2 cellular contexts compared by ENCODE assay signal in genomic region chr9:87592554-87593394, GRCh38.
TF ChIP-seq lines count a peak whose summit lies in the region.

No MANE protein-coding gene starts in this region.

TF ChIP-seq in HEK293, 187 proteins besides CTCF, POLR2A, EP300 and RAD21 (continued from another document and continues in another):
- TF ChIP-seq PRDM2 (tag by site-specific recombination; IDR thresholded peaks at IDR 0.05; ENCODE audit: borderline replicate concordance) (no peak), ZNF398 (tag by site-specific recombination; IDR thresholded peaks at IDR 0.05) (peak; percentile 90), ZNF416 (tag by site-specific recombination; IDR thresholded peaks at IDR 0.05) (no peak), ZNF311 (tag by site-specific recombination; IDR thresholded peaks at IDR 0.05; ENCODE audit: borderline replicate concordance) (no peak), ZNF23 (tag by site-specific recombination; IDR thresholded peaks at IDR 0.05; ENCODE audit: borderline replicate concordance) (no peak), KLF16 (tag by site-specific recombination; IDR thresholded peaks at IDR 0.05) (peak; percentile 57; the same call in 1 of the 2 replicates), YY2 (tag by site-specific recombination; IDR thresholded peaks at IDR 0.05) (no peak), ZNF223 (tag by site-specific recombination; IDR thresholded peaks at IDR 0.05) (no peak), PRDM10 (tag by site-specific recombination; IDR thresholded peaks at IDR 0.05) (peak; percentile 82), ZNF394 (tag by site-specific recombination; IDR thresholded peaks at IDR 0.05; ENCODE audit: borderline replicate concordance) (peak; percentile 39; the same call in 1 of the 2 replicates), ZNF426 (tag by site-specific recombination; IDR thresholded peaks at IDR 0.05) (no peak), HOXC10 (CRISPR knock-in tag; IDR thresholded peaks at IDR 0.05) (no peak), SP3 (tag by site-specific recombination; IDR thresholded peaks at IDR 0.05) (no peak), ZNF184 (tag by site-specific recombination; IDR thresholded peaks at IDR 0.05) (no peak), ZNF623 (tag by site-specific recombination; IDR thresholded peaks at IDR 0.05) (no peak), ZNF791 (tag by site-specific recombination; IDR thresholded peaks at IDR 0.05) (no peak), ZNF366 (tag by site-specific recombination; conservative IDR thresholded peaks at IDR 0.05) (peak; percentile 74), HOXD13 (CRISPR knock-in tag; IDR thresholded peaks at IDR 0.05; ENCODE audit: borderline replicate concordance) (no peak), ZIC2 (tag by site-specific recombination; IDR thresholded peaks at IDR 0.05) (peak; percentile 69)

TF ChIP-seq in K562, 482 proteins besides CTCF, POLR2A, EP300 and RAD21 (continued from another document and continues in another):
- TF ChIP-seq ZNF277 (CRISPR knock-in tag; IDR thresholded peaks at IDR 0.05; ENCODE audit: borderline replicate concordance) (no peak), TAL1 (IDR thresholded peaks at IDR 0.05) (peak; percentile 38; the same call in 1 of the 2 replicates), NEUROD1 (IDR thresholded peaks at IDR 0.05; ENCODE audit: borderline replicate concordance, low read depth, low read length, partially characterized antibody) (no peak), CTBP1 (IDR thresholded peaks at IDR 0.05; ENCODE audit: borderline replicate concordance) (peak; percentile 54; the same call in 1 of the 2 replicates), VEZF1 (CRISPR knock-in tag; IDR thresholded peaks at IDR 0.05) (0 out of 2 replicates have a peak, but pooled peaks have one; percentile 19), JUND (IDR thresholded peaks at IDR 0.05; ENCODE audit: borderline replicate concordance, low read depth, low read length) (peak; percentile 64), JUND (tag; IDR thresholded peaks at IDR 0.05; ENCODE audit: borderline replicate concordance, low read depth, low read length) (peak; percentile 56; the same call in 1 of the 3 replicates), ATF3 (IDR thresholded peaks at IDR 0.05) (peak; percentile 52; the same call in 1 of the 2 replicates), ATF3 (CRISPR knock-in tag; conservative IDR thresholded peaks at IDR 0.05) (no peak), GATAD2A (IDR thresholded peaks at IDR 0.05) (no peak), PTRF (tag; IDR thresholded peaks at IDR 0.05) (no peak), ZNF3 (CRISPR knock-in tag; IDR thresholded peaks at IDR 0.05) (no peak), TARDBP (IDR thresholded peaks at IDR 0.05) (no peak), GMEB1 (CRISPR knock-in tag; IDR thresholded peaks at IDR 0.05) (no peak), ATF7 (IDR thresholded peaks at IDR 0.05) (peak; percentile 53; the same call in 1 of the 2 replicates), STAT5B (CRISPR knock-in tag; IDR thresholded peaks at IDR 0.05) (no peak), NR1H2 (CRISPR knock-in tag; IDR thresholded peaks at IDR 0.05) (no peak), GABPA (tag; conservative IDR thresholded peaks at IDR 0.05; ENCODE audit: low read depth) (no peak), ZFX (CRISPR knock-in tag; IDR thresholded peaks at IDR 0.05) (no peak), RCOR1 (IDR thresholded peaks at IDR 0.05; ENCODE audit: borderline replicate concordance in 1 of 2, low read depth in 2 of 2, low read length in 2 of 2) (peak in 1 of 2 experiments; percentile 32; a peak in 1 of 4 replicates), SIN3A (IDR thresholded peaks at IDR 0.05; ENCODE audit: borderline replicate concordance in 2 of 2, control insufficient read depth in 1 of 2, low read depth in 2 of 2, low read length in 2 of 2) (no peak), TEAD2 (tag; IDR thresholded peaks at IDR 0.05) (no peak), TCF7 (IDR thresholded peaks at IDR 0.05; ENCODE audit: borderline replicate concordance) (no peak), SMC3 (conservative IDR thresholded peaks at IDR 0.05; ENCODE audit: insufficient read depth, low read depth, low read length) (no peak), TRIM28 (IDR thresholded peaks at IDR 0.05) (no peak), RUNX1 (IDR thresholded peaks at IDR 0.05; ENCODE audit: low read depth) (no peak), HCFC1 (IDR thresholded peaks at IDR 0.05; ENCODE audit: low read depth, low read length) (no peak), NRF1 (conservative IDR thresholded peaks at IDR 0.05 in 1 of 2, IDR thresholded peaks at IDR 0.05 in 1 of 2) (0 out of 4 replicates have a peak, but pooled peaks of 1 of the 2 experiments have one; percentile 6), XRCC4 (IDR thresholded peaks at IDR 0.05; ENCODE audit: extremely low read depth, insufficient read depth, insufficient read length) (no peak), HEY1 (CRISPR knock-in tag; IDR thresholded peaks at IDR 0.05; ENCODE audit: borderline replicate concordance) (no peak), FOXM1 (IDR thresholded peaks at IDR 0.05; ENCODE audit: low read depth) (no peak), FOXM1 (CRISPR knock-in tag; IDR thresholded peaks at IDR 0.05; ENCODE audit: low read depth) (no peak), ZHX1 (conservative IDR thresholded peaks at IDR 0.05; ENCODE audit: low read length) (no peak), MCM2 (IDR thresholded peaks at IDR 0.05; ENCODE audit: low read depth) (no peak), CHD2 (IDR thresholded peaks at IDR 0.05; ENCODE audit: low read depth, low read length) (peak; percentile 50; the same call in 1 of the 2 replicates), BMI1 (IDR thresholded peaks at IDR 0.05; ENCODE audit: low read length) (no peak), ZNF785 (CRISPR knock-in tag; IDR thresholded peaks at IDR 0.05) (no peak), ZNF408 (CRISPR knock-in tag; IDR thresholded peaks at IDR 0.05; ENCODE audit: low read depth) (no peak), HDGF (IDR thresholded peaks at IDR 0.05) (no peak), TAF15 (IDR thresholded peaks at IDR 0.05; ENCODE audit: low read depth, low read length) (no peak), TEAD4 (IDR thresholded peaks at IDR 0.05; ENCODE audit: low read length) (peak; percentile 58), TEAD4 (CRISPR knock-in tag; IDR thresholded peaks at IDR 0.05; ENCODE audit: borderline replicate concordance) (no peak), ZNF253 (CRISPR knock-in tag; conservative IDR thresholded peaks at IDR 0.05) (no peak), POLR2AphosphoS5 (IDR thresholded peaks at IDR 0.05; ENCODE audit: control insufficient read depth, insufficient read depth, low read depth, low read length) (no peak), ZNF655 (CRISPR knock-in tag; IDR thresholded peaks at IDR 0.05) (no peak), MTA1 (IDR thresholded peaks at IDR 0.05; ENCODE audit: borderline replicate concordance) (no peak), KDM4B (IDR thresholded peaks at IDR 0.05; ENCODE audit: borderline replicate concordance in 2 of 2, low read depth in 1 of 2) (no peak), PHF20 (IDR thresholded peaks at IDR 0.05; ENCODE audit: partially characterized antibody) (no peak), ELF2 (CRISPR knock-in tag; IDR thresholded peaks at IDR 0.05) (no peak), DNMT1 (IDR thresholded peaks at IDR 0.05) (no peak), DPF2 (IDR thresholded peaks at IDR 0.05) (peak; percentile 58; the same call in 1 of the 2 replicates), PML (IDR thresholded peaks at IDR 0.05; ENCODE audit: low read length) (no peak), KLF13 (tag; IDR thresholded peaks at IDR 0.05; ENCODE audit: borderline replicate concordance, low read depth) (no peak), CBX8 (IDR thresholded peaks at IDR 0.05; ENCODE audit: borderline replicate concordance, extremely low read depth, low read depth, low read length, poor library complexity, severe bottlenecking) (no peak), LCOR (CRISPR knock-in tag; IDR thresholded peaks at IDR 0.05) (no peak), MYC (IDR thresholded peaks at IDR 0.05; ENCODE audit: low read depth, low read length) (peak; percentile 82), MYC (CRISPR knock-in tag; IDR thresholded peaks at IDR 0.05; ENCODE audit: borderline replicate concordance, low read depth) (no peak), ZNF140 (CRISPR knock-in tag; IDR thresholded peaks at IDR 0.05) (no peak), FOXK1 (CRISPR knock-in tag; IDR thresholded peaks at IDR 0.05; ENCODE audit: borderline replicate concordance) (no peak), ZNF224 (CRISPR knock-in tag; IDR thresholded peaks at IDR 0.05) (no peak), E2F4 (CRISPR knock-in tag; IDR thresholded peaks at IDR 0.05; ENCODE audit: low read depth) (no peak), DLX4 (CRISPR knock-in tag; IDR thresholded peaks at IDR 0.05) (no peak)
